Comparison of ENCODE assay signal across 31 cellular contexts in the genomic region with DNA sequence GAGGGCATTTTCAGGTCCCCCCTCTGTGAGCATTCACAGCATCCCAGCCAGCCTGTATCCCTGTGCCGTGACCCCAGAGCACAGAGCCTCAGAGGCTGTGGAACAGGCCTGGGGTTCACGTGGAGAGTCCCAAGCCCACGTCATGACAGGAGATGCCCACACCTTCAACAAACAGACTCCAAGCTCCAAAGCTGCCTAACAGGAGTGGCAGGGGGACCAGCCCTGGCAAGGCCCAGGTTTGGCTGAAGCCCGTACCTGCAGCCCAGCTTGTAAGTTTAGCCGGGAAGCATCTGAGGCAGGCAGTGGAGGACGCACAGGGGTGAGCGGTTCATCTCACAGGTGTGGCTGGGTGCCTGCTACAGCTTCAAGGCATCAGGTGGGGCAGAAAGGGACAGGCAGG. TPM values are rescaled to one million over a fixed set of nuclear protein-coding genes. Genes with fewer than 3 reads are reported as not detected.
"Had no signal": no experiment of that assay in that cellular context is flagged by ENCODE, and none has a peak within 500 bp of the region (broad histone marks: within the 10 kb centered on the region; RNA-seq: fewer than 3 reads in every experiment).

No MANE protein-coding gene starts in this region.

- H3K4me3 Mint-ChIP-seq: activated CD4-positive, alpha-beta memory T cell treated with anti-CD3 and anti-CD28 coated beads, Interleukin-2, amount 10 ng/mL, durations not matched to agents 7 days and 5 days; activated naive CD4-positive, alpha-beta T cell treated with anti-CD3 and anti-CD28 coated beads, Interleukin-2, amount 10 ng/mL, durations not matched to agents 7 days and 5 days; activated T-cell treated with anti-CD3 and anti-CD28 coated beads, Interleukin-2, amount 50 U/mL, for 24 hours; central memory CD8-positive, alpha-beta T cell; endodermal cell; immature natural killer cell; nephron progenitor cell had no signal

- H3K9me3 Mint-ChIP-seq: activated CD4-positive, alpha-beta memory T cell treated with anti-CD3 and anti-CD28 coated beads, Interleukin-2, amount 10 ng/mL, durations not matched to agents 7 days and 5 days; activated naive CD4-positive, alpha-beta T cell treated with anti-CD3 and anti-CD28 coated beads, Interleukin-2, amount 10 ng/mL, durations not matched to agents 7 days and 5 days; activated T-cell treated with anti-CD3 and anti-CD28 coated beads, Interleukin-2, amount 50 U/mL, for 24 hours; central memory CD8-positive, alpha-beta T cell; dendritic cell treated with granulocyte-macrophage colony-stimulating factor and Interleukin-4, amounts not matched to agents 40 ng/mL and 50 ng/mL, for 4 days; immature natural killer cell; naive B cell; nephron progenitor cell had no signal

- H3K36me3 ChIP-seq: ovary, uterus, WERI-Rb-1 had no signal

- H3K9me3 ChIP-seq: heart left ventricle, ovary, psoas muscle, tibial nerve, uterus had no signal

- DNase-seq: activated CD4-positive, alpha-beta memory T cell treated with anti-CD3 and anti-CD28 coated beads, Interleukin-2, amount 10 ng/mL, durations not matched to agents 7 days and 5 days; activated CD4-positive, alpha-beta T cell treated with anti-CD3 and anti-CD28 coated beads for 48 hours; activated CD8-positive, alpha-beta memory T cell treated with anti-CD3 and anti-CD28 coated beads, Interleukin-2, amount 50 U/mL, for 48 hours; activated gamma-delta T cell; activated naive CD4-positive, alpha-beta T cell treated with anti-CD3 and anti-CD28 coated beads, Interleukin-2, amount 10 ng/mL, durations not matched to agents 7 days and 5 days; activated T-cell treated with anti-CD3 and anti-CD28 coated beads, Interleukin-2, amount 50 U/mL, for 24 hours; amygdala; endodermal cell; heart left ventricle; hypothalamus; immature natural killer cell; kidney; left colon; mammary epithelial cell; naive B cell; nephron progenitor cell; ovary; stimulated activated CD4-positive, alpha-beta T cell treated with anti-CD3 and anti-CD28 coated beads, Interleukin-2, amount 100 ng/mL, for 48 hours; stimulated activated naive CD4-positive, alpha-beta T cell treated with Interleukin-2 at 50 U/mL for 16 hours; T-helper 17 cell; T1000; uterus; WERI-Rb-1 had no signal

- H3K4me3 ChIP-seq: heart left ventricle, ovary, psoas muscle, tibial nerve, uterus had no signal

- H3K27ac Mint-ChIP-seq: dendritic cell treated with granulocyte-macrophage colony-stimulating factor and Interleukin-4, amounts not matched to agents 40 ng/mL and 50 ng/mL, for 4 days; endodermal cell; immature natural killer cell; nephron progenitor cell had no signal

- H3K27me3 Mint-ChIP-seq: activated CD4-positive, alpha-beta memory T cell treated with anti-CD3 and anti-CD28 coated beads, Interleukin-2, amount 10 ng/mL, durations not matched to agents 7 days and 5 days; activated naive CD4-positive, alpha-beta T cell treated with anti-CD3 and anti-CD28 coated beads, Interleukin-2, amount 10 ng/mL, durations not matched to agents 7 days and 5 days; activated T-cell treated with anti-CD3 and anti-CD28 coated beads, Interleukin-2, amount 50 U/mL, for 24 hours; central memory CD8-positive, alpha-beta T cell; dendritic cell treated with granulocyte-macrophage colony-stimulating factor and Interleukin-4, amounts not matched to agents 40 ng/mL and 50 ng/mL, for 4 days; naive B cell; T-helper 17 cell had no signal

- FAIRE-seq: kidney had no signal

- H3K27ac ChIP-seq: heart left ventricle, ovary, psoas muscle, tibial nerve, uterus, WERI-Rb-1 had no signal

- ATAC-seq: activated CD4-positive, CD25-positive, alpha-beta regulatory T cell treated with anti-CD3 and anti-CD28 coated beads, Interleukin-2, amount 50 U/mL, for 24 hours; heart left ventricle; psoas muscle; T-helper 17 cell had no signal

- H3K4me1 ChIP-seq: psoas muscle, tibial nerve, uterus had no signal

- H3K27me3 ChIP-seq: heart left ventricle, ovary, tibial nerve, uterus had no signal

- H3K4me1 Mint-ChIP-seq: central memory CD8-positive, alpha-beta T cell; endodermal cell had no signal

RNA-seq across cellular contexts. Expression of gene NKX1-2, which starts 45.3 kb away (rescaled TPM):
- total RNA-seq: activated CD4-positive, alpha-beta memory T cell treated with anti-CD3 and anti-CD28 coated beads, Interleukin-2, amount 10 ng/mL, durations not matched to agents 7 days and 5 days; fibroblast of lung; fibroblast of villous mesenchyme; heart left ventricle; kidney; left colon; liver; psoas muscle; T-helper 17 cell; tibial nerve; uterus had no signal
- polyA plus RNA-seq: fibroblast of lung, heart left ventricle, immature natural killer cell, liver, ovary, psoas muscle had no signal
